11 cellular contexts compared by ENCODE assay signal in genomic region chr3:144015133-144015532, GRCh38.
"Had no signal": no experiment of that assay in that cellular context is flagged by ENCODE, and none has a peak within 500 bp of the region (broad histone marks: within the 10 kb centered on the region; RNA-seq: fewer than 3 reads in every experiment).

No MANE protein-coding gene starts in this region.

- H3K4me1 ChIP-seq: HAP-1 had no signal

- H3K4me3 ChIP-seq: GM23248, GM23338, HAP-1 had no signal

- H3K9ac ChIP-seq: GM23248 had no signal

- H2AFZ ChIP-seq: GM23248, GM23338 had no signal

- DNase-seq: GM23248, GOT3, H7, H9, HCEC 1CT, HFFc6 had no signal

- H3K36me3 ChIP-seq: HAP-1 had no signal

- FAIRE-seq: H1, H54 had no signal

- ATAC-seq: GM23338, HCT116 had no signal

- H3K4me2 ChIP-seq: GM23338 had no signal

- H3K9me3 ChIP-seq: HAP-1 had no signal

- H3K27ac ChIP-seq: GM23248 had no signal
